Comparison of ENCODE assay signal across 9 cellular contexts in the genomic region with DNA sequence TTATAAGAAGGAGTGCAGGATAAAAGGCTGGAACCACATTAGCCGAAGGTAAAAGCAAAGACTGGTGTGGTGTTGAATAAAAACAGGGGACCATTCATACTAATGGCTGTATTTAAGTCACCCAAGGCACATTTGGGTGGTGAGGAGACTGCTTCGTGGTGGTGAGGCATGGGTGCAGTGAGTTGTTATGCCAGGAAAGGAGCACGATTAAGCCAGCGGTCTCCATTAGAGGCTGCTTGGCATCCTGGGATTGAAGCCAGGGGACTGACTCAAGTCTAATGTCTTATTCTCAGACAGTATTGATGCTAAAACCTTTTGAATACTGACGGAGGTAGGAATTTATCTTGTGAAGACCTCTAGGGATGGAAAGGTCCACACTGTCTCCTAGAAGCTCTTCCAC. TPM values are rescaled to one million over a fixed set of nuclear protein-coding genes. Genes with fewer than 3 reads are reported as not detected.
DNase-seq lines count a peak whose midpoint lies in the region; ATAC-seq, FAIRE-seq and TF ChIP-seq lines count a peak whose summit lies in the region.
"Had no signal": no experiment of that assay in that cellular context is flagged by ENCODE, and none has a peak within 500 bp of the region (broad histone marks: within the 10 kb centered on the region; RNA-seq: fewer than 3 reads in every experiment).

No MANE protein-coding gene starts in this region.

- H3K4me2 ChIP-seq in KMS-11 (peak overlapping the region; percentile 87), fibroblast of lung (ENCODE audit: extremely low read depth, insufficient read depth, low read length) (peak overlapping the region; percentile 89)

- peak overlapping the region; percentile 98 for H3K27ac ChIP-seq in KMS-11
- H3K27ac ChIP-seq in fibroblast of lung (ENCODE audit: insufficient read depth, low read length), result no peak overlapping the region
- peak overlapping the region; percentile 75 to 90 for H3K27ac ChIP-seq in small intestine (ENCODE audit: low read depth in 1 of 2, low read length in 1 of 2)
- H3K27ac ChIP-seq: SJSA1 had no signal

- ATAC-seq in HG03045 (IDR thresholded peaks at IDR 0.05; ENCODE audit: unreplicated experiment), result no peak

- DNase-seq in fibroblast of lung (ENCODE audit: low read depth in 2 of 2) (peak in 1 of 2 donors; percentile 25), small intestine (no peak), Ammon's horn (ENCODE audit: low spot score) (no peak), cortex of kidney (lab: John Stamatoyannopoulos, UW) (no peak), NCI-H2107 (lab: John Stamatoyannopoulos, UW) (no peak)

- H3K4me1 ChIP-seq in KMS-11 (ENCODE audit: low read depth, poor library complexity, severe bottlenecking) (peaks cover 70% of the 10 kb centered on the region), fibroblast of lung (ENCODE audit: control insufficient read depth, extremely low read depth, insufficient read depth, low read length) (no peaks in the 10 kb centered on the region), small intestine (ENCODE audit: control insufficient read depth in 2 of 2, insufficient read depth in 1 of 2, low read depth in 1 of 2, low read length in 1 of 2) (peaks cover 7 to 9% of the 10 kb centered on the region in 2 donors)

- H3K9ac ChIP-seq in KMS-11 (peak overlapping the region; percentile 70), fibroblast of lung (ENCODE audit: insufficient read depth, low read length) (no peak overlapping the region)

- 42 to 63% (median 62%) methylated on average over 5 of the region's 5 CpGs for WGBS in small intestine, 3 donors

- FAIRE-seq in small intestine (lab: Jason Lieb, UNC), result no peak

- peaks cover 24% of the 10 kb centered on the region; the same call in 1 of the 2 replicates for H3K79me2 ChIP-seq in KMS-11 (ENCODE audit: insufficient read depth, low read depth)
- peaks cover 4% of the 10 kb centered on the region for H3K79me2 ChIP-seq in fibroblast of lung (ENCODE audit: control insufficient read depth, insufficient read depth, low read length)

- peak overlapping the region; percentile 38; the same call in 1 of the 2 replicates for H2AFZ ChIP-seq in KMS-11 (ENCODE audit: low read depth)
- no peak overlapping the region for H2AFZ ChIP-seq in fibroblast of lung (ENCODE audit: low read length)

- no peaks in the 10 kb centered on the region for H3K27me3 ChIP-seq in KMS-11 (ENCODE audit: insufficient read depth, low read depth)
- H3K27me3 ChIP-seq in fibroblast of lung (ENCODE audit: control insufficient read depth, insufficient read depth, low read length), result no peaks in the 10 kb centered on the region
- H3K27me3 ChIP-seq in small intestine (ENCODE audit: control insufficient read depth in 2 of 2, insufficient read depth in 2 of 2, low read length in 2 of 2), result no peaks in the 10 kb centered on the region
- H3K27me3 ChIP-seq: SJSA1 had no signal

- no peaks in the 10 kb centered on the region for H4K20me1 ChIP-seq in KMS-11 (ENCODE audit: insufficient read depth)
- no peaks in the 10 kb centered on the region for H4K20me1 ChIP-seq in fibroblast of lung (ENCODE audit: control insufficient read depth, extremely low read depth, insufficient read depth, low read length)

- no peaks in the 10 kb centered on the region for H3K36me3 ChIP-seq in KMS-11 (ENCODE audit: insufficient read depth)
- H3K36me3 ChIP-seq in fibroblast of lung (ENCODE audit: control insufficient read depth, insufficient read depth, low read length), result peaks cover 2% of the 10 kb centered on the region
- H3K36me3 ChIP-seq in small intestine (ENCODE audit: control insufficient read depth in 2 of 2, insufficient read depth in 2 of 2, low read length in 2 of 2), result no peaks in the 10 kb centered on the region

- no peak overlapping the region for H3K4me3 ChIP-seq in KMS-11 (IDR thresholded peaks at IDR 0.05; ENCODE audit: insufficient read depth, low read depth, low read length)
- H3K4me3 ChIP-seq in fibroblast of lung (replicated peaks in 1 of 4; ENCODE audit: control extremely low read depth in 1 of 4, insufficient read depth in 1 of 4, low read depth in 3 of 4, low read length in 4 of 4), result peak overlapping the region in 3 of 4 experiments; percentile 14 to 28 (median 26)
- no peak overlapping the region for H3K4me3 ChIP-seq in small intestine (ENCODE audit: low read depth in 1 of 2, low read length in 2 of 2)

- TF ChIP-seq CTCF in KMS-11 (conservative IDR thresholded peaks at IDR 0.05; ENCODE audit: low read depth, low read length), result no peak
- no peak for TF ChIP-seq CTCF in fibroblast of lung (conservative IDR thresholded peaks at IDR 0.05 in 1 of 2, IDR thresholded peaks at IDR 0.05 in 1 of 2; ENCODE audit: low read depth in 1 of 2, low read length in 2 of 2)

- peak; percentile 4 for TF ChIP-seq POLR2A in GM19099 (IDR thresholded peaks at IDR 0.05; ENCODE audit: extremely low read depth, insufficient read length, low read depth)

- H3K9me3 ChIP-seq in fibroblast of lung (ENCODE audit: control insufficient read depth, insufficient read depth, low read depth, low read length) (no peaks in the 10 kb centered on the region), small intestine (ENCODE audit: control insufficient read depth, low read depth) (no peaks in the 10 kb centered on the region)
- H3K9me3 ChIP-seq: SJSA1 had no signal

RNA-seq across cellular contexts. Expression of gene FEM1B, which starts 21.9 kb away (rescaled TPM):
- 46.7 and 48.4 TPM in 2 replicates for total RNA-seq in fibroblast of lung
- polyA plus RNA-seq in fibroblast of lung (20.9 and 38.2 TPM in 2 replicates), small intestine (10 to 100 TPM; 11.3 to 14.9 (median 12.3) TPM)
- polyA plus RNA-seq in fibroblast of lung (2012), result 12.7 and 26.3 TPM in 2 replicates
- polyA minus RNA-seq in fibroblast of lung (ENCODE audit: low replicate concordance), result 52.3 and 178 TPM in 2 replicates

Comparison
In these comparisons a context has a peak if more than half of its experiments do, and no peak if none do; other contexts are left out.
1. H3K4me3 ChIP-seq: peak in fibroblast of lung (3 of 4); none in KMS-11 (single experiment) and small intestine (0 of 2).